ENCODE assay signal across 9 cellular contexts in the genomic region with DNA sequence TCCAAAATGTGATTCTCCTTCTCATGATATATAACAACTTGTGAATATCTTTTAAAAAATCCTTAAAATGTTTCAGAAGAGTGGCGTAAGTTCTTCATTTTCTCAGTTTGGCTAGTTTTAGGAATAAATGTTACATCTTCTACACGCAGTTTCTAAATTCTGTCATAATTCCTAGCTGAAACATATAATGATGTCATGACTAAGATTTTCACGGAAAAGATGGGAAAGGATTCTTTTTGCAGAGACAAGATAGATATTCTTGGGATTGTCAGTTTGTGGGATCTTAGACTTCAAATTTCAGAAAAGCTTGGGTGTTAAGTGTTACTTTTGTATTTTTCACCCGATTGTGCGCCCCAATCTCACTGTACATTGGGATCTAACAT. TPM values are rescaled to one million over a fixed set of nuclear protein-coding genes. Genes with fewer than 3 reads are reported as not detected.
DNase-seq lines count a peak whose midpoint lies in the region; ATAC-seq and TF ChIP-seq lines count a peak whose summit lies in the region.
"Had no signal": no experiment of that assay in that cellular context is flagged by ENCODE, and none has a peak within 500 bp of the region (broad histone marks: within the 10 kb centered on the region; RNA-seq: fewer than 3 reads in every experiment).

No MANE protein-coding gene starts in this region.

- no peaks in the 10 kb centered on the region; the same call in none of the 2 replicates for H3K4me1 ChIP-seq in HEK293 (ENCODE audit: control insufficient read depth, insufficient read depth, low read length)
- peaks cover 37% of the 10 kb centered on the region for H3K4me1 ChIP-seq in adipocyte (ENCODE audit: control insufficient read depth, insufficient read depth, low read length)
- H3K4me1 ChIP-seq in suprapubic skin: peaks cover 56% of the 10 kb centered on the region

- H3K9me3 ChIP-seq in HEK293 (ENCODE audit: control insufficient read depth, insufficient read depth, low read depth, low read length) (no peaks in the 10 kb centered on the region), adipocyte (ENCODE audit: control insufficient read depth, low read length) (no peaks in the 10 kb centered on the region), suprapubic skin (no peaks in the 10 kb centered on the region)

- WGBS in suprapubic skin: 45% methylated on average over 5 of the region's 5 CpGs

- DNase-seq in adipocyte (ENCODE audit: low read depth): no peak
- DNase-seq in kidney epithelial cell (ENCODE audit: low read depth): no peak
- no peak for DNase-seq in suprapubic skin (ENCODE audit: low spot score in 2 of 2)
- no peak for DNase-seq in caudate nucleus (lab: John Stamatoyannopoulos, UW)
- DNase-seq in NCI-H774 (lab: John Stamatoyannopoulos, UW): no peak
- no peak for DNase-seq in NCI-H2227 (lab: John Stamatoyannopoulos, UW; ENCODE audit: unreplicated experiment)
- DNase-seq: MV-4-11 had no signal

- H3K36me3 ChIP-seq in HEK293 (ENCODE audit: control insufficient read depth in 2 of 2, insufficient read depth in 1 of 2, low read length in 2 of 2): peaks cover 0 to 3% of the 10 kb centered on the region in 2 experiments; a peak in 1 of 3 replicates
- no peaks in the 10 kb centered on the region for H3K36me3 ChIP-seq in adipocyte (ENCODE audit: control insufficient read depth, insufficient read depth, low read length, severe bottlenecking)
- no peaks in the 10 kb centered on the region for H3K36me3 ChIP-seq in kidney epithelial cell (ENCODE audit: control insufficient read depth, insufficient read depth, low read length)
- no peaks in the 10 kb centered on the region for H3K36me3 ChIP-seq in suprapubic skin

- H3K9ac ChIP-seq in adipocyte (ENCODE audit: low read length): peak overlapping the region; percentile 99

- H3K27ac ChIP-seq in HEK293 (ENCODE audit: extremely low read depth, low read depth, low read length) (no peak overlapping the region), suprapubic skin (no peak overlapping the region), caudate nucleus (ENCODE audit: low read depth, low read length) (no peak overlapping the region)

- POLR2A ChIA-PET in HEK293 (lab: Yijun Ruan, JAX): interaction anchor here (2.5 kb wide), 1 partner anchor 177 kb away, joined by 13 read pairs; a partner anchor contains a TSS

- ATAC-seq in HG03135 (IDR thresholded peaks at IDR 0.05; ENCODE audit: unreplicated experiment): no peak

- H3K27me3 ChIP-seq in adipocyte (replicated peaks; ENCODE audit: control insufficient read depth, insufficient read depth, low read length): no peaks in the 10 kb centered on the region
- H3K27me3 ChIP-seq in kidney epithelial cell (ENCODE audit: control insufficient read depth, insufficient read depth, low read length): no peaks in the 10 kb centered on the region
- H3K27me3 ChIP-seq in suprapubic skin: no peaks in the 10 kb centered on the region

- no peak for TF ChIP-seq EP300 in suprapubic skin (IDR thresholded peaks at IDR 0.05)

- TF ChIP-seq CTCF in HEK293 (tag by site-specific recombination; IDR thresholded peaks at IDR 0.05): no peak
- no peak for TF ChIP-seq CTCF in kidney epithelial cell (IDR thresholded peaks at IDR 0.05; ENCODE audit: insufficient read depth, low read length, poor library complexity, severe bottlenecking)
- TF ChIP-seq CTCF in suprapubic skin (IDR thresholded peaks at IDR 0.05): no peak

- no peak for TF ChIP-seq POLR2A in suprapubic skin (IDR thresholded peaks at IDR 0.05)

- H3K4me3 ChIP-seq in HEK293 (ENCODE audit: low read depth, low read length): peak overlapping the region; percentile 87
- H3K4me3 ChIP-seq in adipocyte (ENCODE audit: low read length): peak overlapping the region; percentile 97
- H3K4me3 ChIP-seq in kidney epithelial cell (ENCODE audit: low read depth, low read length): peak overlapping the region; percentile 82
- H3K4me3 ChIP-seq in suprapubic skin: peak overlapping the region; percentile 94

- CTCF ChIA-PET in HEK293 (lab: Yijun Ruan, JAX): interaction anchor here (0.6 to 0.7 kb wide), 2 partner anchors 363 to 583 kb away, joined by 3 to 4 read pairs; no protein-coding TSS in a partner anchor

TF ChIP-seq in HEK293, 187 proteins besides CTCF, POLR2A, EP300 and RAD21:
- TF ChIP-seq KLF8 (tag by site-specific recombination; IDR thresholded peaks at IDR 0.05): no peak
- TF ChIP-seq, protein P1, sequence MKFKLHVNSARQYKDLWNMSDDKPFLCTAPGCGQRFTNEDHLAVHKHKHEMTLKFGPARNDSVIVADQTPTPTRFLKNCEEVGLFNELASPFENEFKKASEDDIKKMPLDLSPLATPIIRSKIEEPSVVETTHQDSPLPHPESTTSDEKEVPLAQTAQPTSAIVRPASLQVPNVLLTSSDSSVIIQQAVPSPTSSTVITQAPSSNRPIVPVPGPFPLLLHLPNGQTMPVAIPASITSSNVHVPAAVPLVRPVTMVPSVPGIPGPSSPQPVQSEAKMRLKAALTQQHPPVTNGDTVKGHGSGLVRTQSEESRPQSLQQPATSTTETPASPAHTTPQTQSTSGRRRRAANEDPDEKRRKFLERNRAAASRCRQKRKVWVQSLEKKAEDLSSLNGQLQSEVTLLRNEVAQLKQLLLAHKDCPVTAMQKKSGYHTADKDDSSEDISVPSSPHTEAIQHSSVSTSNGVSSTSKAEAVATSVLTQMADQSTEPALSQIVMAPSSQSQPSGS (tag by site-specific recombination; IDR thresholded peaks at IDR 0.05; ENCODE audit: low read depth): peak; percentile 87

RNA-seq across cellular contexts. Expression of a gene that starts 1.7 kb away (rescaled TPM):
- total RNA-seq in kidney epithelial cell: 9.2 and 12.6 TPM in 2 replicates
- total RNA-seq in suprapubic skin: 10 to 100 TPM; 11.9 to 39.3 (median 15.1) TPM

RNA-seq across cellular contexts. Expression of a gene that starts 55.8 kb away (rescaled TPM):
- total RNA-seq in kidney epithelial cell: 34.6 and 39.0 TPM in 2 replicates
- total RNA-seq in suprapubic skin: 10 to 100 TPM; 20.7 to 34.4 (median 29.3) TPM
